In genomic region chr3:196055267-196055666, GRCh38 we compare ENCODE assay signal across 15 cellular contexts.
"Had no signal": no experiment of that assay in that cellular context is flagged by ENCODE, and none has a peak within 500 bp of the region (broad histone marks: within the 10 kb centered on the region; RNA-seq: fewer than 3 reads in every experiment).

No MANE protein-coding gene starts in this region.

- H3K27me3 Mint-ChIP-seq: activated naive CD8-positive, alpha-beta T cell treated with anti-CD3 and anti-CD28 coated beads, Interleukin-2, amount 10 ng/mL, durations not matched to agents 7 days and 5 days; T-cell had no signal

- H3K4me3 ChIP-seq: stomach, testis had no signal

- H3K4me2 ChIP-seq: SK-N-SH had no signal

- H3K4me1 ChIP-seq: foreskin keratinocyte, stomach, testis had no signal

- H3K4me1 Mint-ChIP-seq: T-cell had no signal

- H3K9me3 Mint-ChIP-seq: activated naive CD8-positive, alpha-beta T cell treated with anti-CD3 and anti-CD28 coated beads, Interleukin-2, amount 10 ng/mL, durations not matched to agents 7 days and 5 days; neural crest cell; T-cell had no signal

- FAIRE-seq: endothelial cell of umbilical vein had no signal

- H3K9ac ChIP-seq: SK-N-SH had no signal

- H3K27me3 ChIP-seq: foreskin keratinocyte, stomach, testis had no signal

- H3K9me3 ChIP-seq: SK-N-SH, stomach, testis had no signal

- H3K4me3 Mint-ChIP-seq: activated naive CD8-positive, alpha-beta T cell treated with anti-CD3 and anti-CD28 coated beads, Interleukin-2, amount 10 ng/mL, durations not matched to agents 7 days and 5 days; neural crest cell; T-cell had no signal

- ATAC-seq: foreskin keratinocyte, T-cell had no signal

- DNase-seq: activated CD4-positive, alpha-beta T cell treated with anti-CD3 and anti-CD28 coated beads for 1 hour; activated CD8-positive, alpha-beta memory T cell treated with anti-CD3 and anti-CD28 coated beads for 24 hours; activated naive CD8-positive, alpha-beta T cell treated with anti-CD3 and anti-CD28 coated beads, Interleukin-2, amount 10 ng/mL, durations not matched to agents 7 days and 5 days; aorta; cortex of kidney; effector CD8-positive, alpha-beta T cell; foreskin keratinocyte; head of caudate nucleus; SK-N-SH; stomach; T-helper 9 cell; testis had no signal

- H3K27ac Mint-ChIP-seq: activated naive CD8-positive, alpha-beta T cell treated with anti-CD3 and anti-CD28 coated beads, Interleukin-2, amount 10 ng/mL, durations not matched to agents 7 days and 5 days; T-cell had no signal

- H3K27ac ChIP-seq: foreskin keratinocyte, stomach, testis had no signal
